Comparison of ENCODE assay signal across 8 cellular contexts in the genomic region with DNA sequence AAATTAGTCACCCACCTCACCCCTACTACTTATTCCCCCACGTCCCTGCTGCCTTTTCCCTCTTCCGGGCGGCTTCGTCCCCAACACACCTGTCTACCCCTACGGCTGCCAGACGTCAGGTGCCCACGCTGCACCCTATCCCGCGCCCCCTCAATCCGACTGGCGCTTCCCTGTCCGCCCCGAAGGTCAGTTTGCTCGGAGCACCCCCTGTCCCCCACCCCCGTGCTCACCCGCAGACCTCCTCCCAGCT. TPM values are rescaled to one million over a fixed set of nuclear protein-coding genes. Genes with fewer than 3 reads are reported as not detected.
A peak's percentile ranks its signal among the peaks of the same experiment; 100 is the strongest.
DNase-seq lines count a peak whose midpoint lies in the region; ATAC-seq, FAIRE-seq and TF ChIP-seq lines count a peak whose summit lies in the region.

No MANE protein-coding gene starts in this region.

- H3K4me3 ChIP-seq in astrocyte (ENCODE audit: insufficient read depth, low read depth, low read length) (peak overlapping the region; percentile 65), right lobe of liver (peak overlapping the region; percentile 63 to 65 (median 65)), transverse colon (peak overlapping the region; percentile 26 to 63 (median 52))

- no peak overlapping the region for H3K27ac ChIP-seq in astrocyte (ENCODE audit: low read depth, low read length)
- H3K27ac ChIP-seq in right lobe of liver, result peak overlapping the region in 2 of 3 donors; percentile 78 to 88
- H3K27ac ChIP-seq in transverse colon, result peak overlapping the region; percentile 85 to 91 (median 87)

- no peaks in the 10 kb centered on the region for H3K9me3 Mint-ChIP-seq in astrocyte (ENCODE audit: unreplicated experiment)

- intact Hi-C loops in right lobe of liver (cut with DNase I), result no loop called here
- intact Hi-C loops in transverse colon (cut with DNase I; ENCODE audit: low total_unique reads), result no loop called here

- no peak for TF ChIP-seq CTCF in astrocyte (IDR thresholded peaks at IDR 0.05; ENCODE audit: insufficient read depth, low read depth, low read length)
- no peak for TF ChIP-seq CTCF in right lobe of liver (IDR thresholded peaks at IDR 0.05)
- no peak for TF ChIP-seq CTCF in transverse colon (IDR thresholded peaks at IDR 0.05)

- no peak for TF ChIP-seq EP300 in transverse colon (IDR thresholded peaks at IDR 0.05; ENCODE audit: low read depth)

- H3K4me3 Mint-ChIP-seq in astrocyte (ENCODE audit: unreplicated experiment), result peak overlapping the region; percentile 84

- no peak for TF ChIP-seq POLR2A in right lobe of liver (IDR thresholded peaks at IDR 0.05)
- no peak for TF ChIP-seq POLR2A in transverse colon (IDR thresholded peaks at IDR 0.05)

- H3K4me2 ChIP-seq in astrocyte (ENCODE audit: low read length), result peak overlapping the region; percentile 92

- peaks cover 33% of the 10 kb centered on the region for H3K27me3 Mint-ChIP-seq in astrocyte (ENCODE audit: low read depth, unreplicated experiment)

- H3K4me1 Mint-ChIP-seq in astrocyte (ENCODE audit: low read depth, unreplicated experiment), result peaks cover 8% of the 10 kb centered on the region

- in situ Hi-C loops in transverse colon (cut with MboI; ENCODE audit: low pct_ligation_motif_present in 1 of 4, low pct_unique_long_range_greater_than_20kb in 1 of 4, low sequenced_read_pairs in 3 of 4), result no loop called here

- H3K27me3 ChIP-seq in astrocyte (ENCODE audit: insufficient read depth, low read length) (peaks cover 6% of the 10 kb centered on the region), right lobe of liver (no peaks in the 10 kb centered on the region), transverse colon (no peaks in the 10 kb centered on the region)

- WGBS in right lobe of liver (ENCODE audit: insufficient coverage, low coverage, low lambda C conversion rate, missing lambda C conversion rate), result under 1% methylated on average over 16 of the region's 16 CpGs
- 0% methylated on average over 5 to 14 of the region's 16 CpGs for WGBS in transverse colon (ENCODE audit: low coverage in 1 of 2), 2 donors

- H3K36me3 Mint-ChIP-seq in astrocyte (ENCODE audit: low read depth, unreplicated experiment), result no peaks in the 10 kb centered on the region

- H3K27ac Mint-ChIP-seq in astrocyte (ENCODE audit: unreplicated experiment), result peak overlapping the region; percentile 41

- H3K36me3 ChIP-seq in astrocyte (ENCODE audit: insufficient read depth, low read length) (no peaks in the 10 kb centered on the region), right lobe of liver (no peaks in the 10 kb centered on the region), transverse colon (no peaks in the 10 kb centered on the region)

- DNase-seq in GM19239 (ENCODE audit: insufficient read length, low spot score) (peak; percentile 8), astrocyte (ENCODE audit: low read depth) (no peak), right lobe of liver (no peak), transverse colon (peak; percentile 32), cortex of kidney (lab: John Stamatoyannopoulos, UW) (no peak)

- ATAC-seq in HG03045 (IDR thresholded peaks at IDR 0.05; ENCODE audit: unreplicated experiment), result peak; percentile 11
- peak; percentile 7 to 29 (median 14) for ATAC-seq in right lobe of liver
- ATAC-seq in GM21737 (IDR thresholded peaks at IDR 0.05; ENCODE audit: unreplicated experiment), result no peak
- ATAC-seq in esophagus mucosa, result no peak

- H2AFZ ChIP-seq in astrocyte (ENCODE audit: low read depth, low read length), result peak overlapping the region; percentile 5

- no peaks in the 10 kb centered on the region for H3K79me2 ChIP-seq in astrocyte (ENCODE audit: insufficient read depth, low read length)

- FAIRE-seq in GM19239 (lab: Jason Lieb, UNC) (no peak), astrocyte (lab: Jason Lieb, UNC) (no peak)

- peak overlapping the region; percentile 45 for H3K9ac ChIP-seq in astrocyte (ENCODE audit: low read length)

- peaks cover 5% of the 10 kb centered on the region for H3K4me1 ChIP-seq in astrocyte (ENCODE audit: insufficient read depth, low read length)
- H3K4me1 ChIP-seq in right lobe of liver, result no peaks in the 10 kb centered on the region
- H3K4me1 ChIP-seq in transverse colon, result peaks cover 0 to 12% (median 4%) of the 10 kb centered on the region in 4 donors

- H3K9me3 ChIP-seq in astrocyte (ENCODE audit: insufficient read depth, low read depth, low read length) (no peaks in the 10 kb centered on the region), right lobe of liver (no peaks in the 10 kb centered on the region), transverse colon (no peaks in the 10 kb centered on the region)

- no peaks in the 10 kb centered on the region for H4K20me1 ChIP-seq in astrocyte (ENCODE audit: insufficient read depth, low read length)

RNA-seq across cellular contexts. Expression of a gene that starts 0.5 kb away (rescaled TPM):
- total RNA-seq in astrocyte, result 0.62 and 0.95 TPM in 2 replicates
- total RNA-seq in right lobe of liver, result 1 to 10 TPM in 5 of 6 experiments, under 1 TPM in 1; 0.37 to 3.9 (median 1.9) TPM
- total RNA-seq in transverse colon, result 10 to 100 TPM in 3 of 4 donors, 1 to 10 TPM in 1; 8.2 to 13.7 (median 11.9) TPM
- 0.64 TPM for total RNA-seq in esophagus mucosa

Comparison
In these comparisons a context has a peak if more than half of its experiments do, and no peak if none do; other contexts are left out.
1. DNase-seq: peak in GM19239 (single experiment) and transverse colon (single experiment); none in astrocyte (single experiment), right lobe of liver (0 of 3) and cortex of kidney (single experiment).
2. ATAC-seq: peak in HG03045 (single experiment) and right lobe of liver (4 of 4); none in GM21737 (single experiment) and esophagus mucosa (single experiment).
3. Peak in every context shown above with its lines, with median percentiles within 50 percentile points of each other: H3K4me3 ChIP-seq.